In the genomic region with DNA sequence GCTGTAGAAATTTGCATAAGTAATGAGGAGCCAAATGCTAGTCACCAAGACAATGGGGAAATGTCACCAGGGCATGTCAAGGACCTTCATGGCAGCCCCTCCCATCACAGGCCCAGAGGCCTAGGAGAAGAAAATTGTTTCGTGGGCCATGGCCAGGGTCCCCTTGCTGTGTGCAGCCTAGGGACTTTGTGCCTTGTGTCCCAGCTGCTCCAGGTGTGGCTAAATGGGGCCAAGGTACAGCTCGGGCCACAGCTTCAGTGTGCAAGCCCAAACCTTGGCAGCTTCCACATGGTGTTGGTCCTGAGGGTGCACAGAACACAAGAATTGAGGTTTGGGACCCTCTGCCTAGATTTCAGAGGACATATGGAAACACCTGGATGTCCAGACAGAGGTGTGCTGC, we compare ENCODE assay signal across 1 cellular context.
TF ChIP-seq lines count a peak whose summit lies in the region.

No MANE protein-coding gene starts in this region.

TF ChIP-seq in HEK293, 187 proteins besides CTCF, POLR2A, EP300 and RAD21 (continued from another document):
- no peak for TF ChIP-seq ZNF114 (tag by site-specific recombination; IDR thresholded peaks at IDR 0.05)
- no peak for TF ChIP-seq ZNF23 (tag by site-specific recombination; IDR thresholded peaks at IDR 0.05; ENCODE audit: borderline replicate concordance)
- no peak for TF ChIP-seq HOXA7 (CRISPR knock-in tag; IDR thresholded peaks at IDR 0.05; ENCODE audit: borderline replicate concordance)
- TF ChIP-seq ZNF37A (tag by site-specific recombination; IDR thresholded peaks at IDR 0.05), result no peak
- TF ChIP-seq ZNF585B (tag by site-specific recombination; IDR thresholded peaks at IDR 0.05), result peak; percentile 20; the same call in 1 of the 2 replicates
- no peak for TF ChIP-seq ZNF791 (tag by site-specific recombination; IDR thresholded peaks at IDR 0.05)
TF ChIP-seq in HEK293: peak in this region for 1.
